Comparison of ENCODE assay signal across 3 cellular contexts in genomic region chr7:16433568-16434122, GRCh38.
TF ChIP-seq lines count a peak whose summit lies in the region.

No MANE protein-coding gene starts in this region.

TF ChIP-seq in A549, 52 proteins besides CTCF, POLR2A, EP300 and RAD21:
- TF ChIP-seq ZFP36 (IDR thresholded peaks at IDR 0.05; ENCODE audit: borderline replicate concordance, partially characterized antibody) (no peak), CHD4 (IDR thresholded peaks at IDR 0.05; ENCODE audit: borderline replicate concordance) (no peak), USF2 (IDR thresholded peaks at IDR 0.05) (no peak), FOXS1 (CRISPR knock-in tag; IDR thresholded peaks at IDR 0.05) (no peak), MAZ (IDR thresholded peaks at IDR 0.05; ENCODE audit: borderline replicate concordance, low read depth, low read length) (no peak), TP53 (CRISPR knock-in tag; IDR thresholded peaks at IDR 0.05) (no peak), EHMT2 (IDR thresholded peaks at IDR 0.05; ENCODE audit: low read depth) (no peak), SMC3 (IDR thresholded peaks at IDR 0.05) (no peak), TFCP2L1 (CRISPR knock-in tag; IDR thresholded peaks at IDR 0.05) (no peak), KDM5A (IDR thresholded peaks at IDR 0.05) (no peak), PBX3 (IDR thresholded peaks at IDR 0.05) (no peak), FOSL2 (IDR thresholded peaks at IDR 0.05) (no peak), FOSL2 (CRISPR knock-in tag; IDR thresholded peaks at IDR 0.05) (no peak)

TF ChIP-seq in HCT116, 20 proteins besides CTCF, POLR2A, EP300 and RAD21:
- TF ChIP-seq SRF (IDR thresholded peaks at IDR 0.05; ENCODE audit: low read depth) (no peak), CBX3 (IDR thresholded peaks at IDR 0.05; ENCODE audit: low read depth) (no peak), EZH2 (IDR thresholded peaks at IDR 0.05) (no peak), ZFX (IDR thresholded peaks at IDR 0.05) (no peak), YY1 (IDR thresholded peaks at IDR 0.05; ENCODE audit: extremely low read depth, insufficient replicate concordance, low read depth, low read length) (no peak), JUND (IDR thresholded peaks at IDR 0.05) (no peak)
- TF ChIP-seq, protein P1, sequence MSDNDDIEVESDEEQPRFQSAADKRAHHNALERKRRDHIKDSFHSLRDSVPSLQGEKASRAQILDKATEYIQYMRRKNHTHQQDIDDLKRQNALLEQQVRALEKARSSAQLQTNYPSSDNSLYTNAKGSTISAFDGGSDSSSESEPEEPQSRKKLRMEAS (IDR thresholded peaks at IDR 0.05) = no peak
- TF ChIP-seq, protein P2, sequence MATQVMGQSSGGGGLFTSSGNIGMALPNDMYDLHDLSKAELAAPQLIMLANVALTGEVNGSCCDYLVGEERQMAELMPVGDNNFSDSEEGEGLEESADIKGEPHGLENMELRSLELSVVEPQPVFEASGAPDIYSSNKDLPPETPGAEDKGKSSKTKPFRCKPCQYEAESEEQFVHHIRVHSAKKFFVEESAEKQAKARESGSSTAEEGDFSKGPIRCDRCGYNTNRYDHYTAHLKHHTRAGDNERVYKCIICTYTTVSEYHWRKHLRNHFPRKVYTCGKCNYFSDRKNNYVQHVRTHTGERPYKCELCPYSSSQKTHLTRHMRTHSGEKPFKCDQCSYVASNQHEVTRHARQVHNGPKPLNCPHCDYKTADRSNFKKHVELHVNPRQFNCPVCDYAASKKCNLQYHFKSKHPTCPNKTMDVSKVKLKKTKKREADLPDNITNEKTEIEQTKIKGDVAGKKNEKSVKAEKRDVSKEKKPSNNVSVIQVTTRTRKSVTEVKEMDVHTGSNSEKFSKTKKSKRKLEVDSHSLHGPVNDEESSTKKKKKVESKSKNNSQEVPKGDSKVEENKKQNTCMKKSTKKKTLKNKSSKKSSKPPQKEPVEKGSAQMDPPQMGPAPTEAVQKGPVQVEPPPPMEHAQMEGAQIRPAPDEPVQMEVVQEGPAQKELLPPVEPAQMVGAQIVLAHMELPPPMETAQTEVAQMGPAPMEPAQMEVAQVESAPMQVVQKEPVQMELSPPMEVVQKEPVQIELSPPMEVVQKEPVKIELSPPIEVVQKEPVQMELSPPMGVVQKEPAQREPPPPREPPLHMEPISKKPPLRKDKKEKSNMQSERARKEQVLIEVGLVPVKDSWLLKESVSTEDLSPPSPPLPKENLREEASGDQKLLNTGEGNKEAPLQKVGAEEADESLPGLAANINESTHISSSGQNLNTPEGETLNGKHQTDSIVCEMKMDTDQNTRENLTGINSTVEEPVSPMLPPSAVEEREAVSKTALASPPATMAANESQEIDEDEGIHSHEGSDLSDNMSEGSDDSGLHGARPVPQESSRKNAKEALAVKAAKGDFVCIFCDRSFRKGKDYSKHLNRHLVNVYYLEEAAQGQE (IDR thresholded peaks at IDR 0.05; ENCODE audit: low read depth) = no peak

TF ChIP-seq in K562, 482 proteins besides CTCF, POLR2A, EP300 and RAD21 (continues in another document):
- TF ChIP-seq GTF2A2 (tag; IDR thresholded peaks at IDR 0.05) (no peak), ZNF175 (CRISPR knock-in tag; IDR thresholded peaks at IDR 0.05; ENCODE audit: low read depth) (peak; percentile 87), ZBTB17 (CRISPR knock-in tag; IDR thresholded peaks at IDR 0.05) (peak; percentile 30; the same call in 1 of the 2 replicates), SPI1 (IDR thresholded peaks at IDR 0.05; ENCODE audit: borderline replicate concordance, low read depth, low read length) (no peak), TEAD1 (CRISPR knock-in tag; IDR thresholded peaks at IDR 0.05) (no peak), RFX1 (IDR thresholded peaks at IDR 0.05) (no peak), CBX3 (IDR thresholded peaks at IDR 0.05; ENCODE audit: borderline replicate concordance in 1 of 2, low read length in 2 of 2) (no peak), CBX5 (IDR thresholded peaks at IDR 0.05; ENCODE audit: borderline replicate concordance, low read depth) (no peak), TCF7L2 (IDR thresholded peaks at IDR 0.05; ENCODE audit: low read depth, low read length) (peak; percentile 61; the same call in 1 of the 2 replicates), DNMT1 (IDR thresholded peaks at IDR 0.05) (no peak), ZNF316 (IDR thresholded peaks at IDR 0.05) (no peak), HDAC8 (tag; IDR thresholded peaks at IDR 0.05) (no peak), HINFP (tag; conservative IDR thresholded peaks at IDR 0.05; ENCODE audit: low read depth) (no peak), NCOA4 (IDR thresholded peaks at IDR 0.05; ENCODE audit: partially characterized antibody) (no peak), SMAD1 (IDR thresholded peaks at IDR 0.05; ENCODE audit: low read depth, low read length, partially characterized antibody) (no peak), CXXC5 (CRISPR knock-in tag; IDR thresholded peaks at IDR 0.05) (peak; percentile 33; the same call in 1 of the 2 replicates), SMARCA5 (IDR thresholded peaks at IDR 0.05) (no peak), FOXJ3 (CRISPR knock-in tag; IDR thresholded peaks at IDR 0.05) (no peak), TSHZ1 (CRISPR knock-in tag; IDR thresholded peaks at IDR 0.05) (no peak)
- TF ChIP-seq, protein P3, sequence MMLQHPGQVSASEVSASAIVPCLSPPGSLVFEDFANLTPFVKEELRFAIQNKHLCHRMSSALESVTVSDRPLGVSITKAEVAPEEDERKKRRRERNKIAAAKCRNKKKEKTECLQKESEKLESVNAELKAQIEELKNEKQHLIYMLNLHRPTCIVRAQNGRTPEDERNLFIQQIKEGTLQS (IDR thresholded peaks at IDR 0.05) = peak; percentile 25; the same call in 1 of the 2 replicates
- TF ChIP-seq, protein P3 (CRISPR knock-in tag; conservative IDR thresholded peaks at IDR 0.05) = no peak; the same call in 1 of the 2 replicates
- TF ChIP-seq, protein P2 (CRISPR knock-in tag; IDR thresholded peaks at IDR 0.05; ENCODE audit: low read depth) = no peak
